In the genomic region with DNA sequence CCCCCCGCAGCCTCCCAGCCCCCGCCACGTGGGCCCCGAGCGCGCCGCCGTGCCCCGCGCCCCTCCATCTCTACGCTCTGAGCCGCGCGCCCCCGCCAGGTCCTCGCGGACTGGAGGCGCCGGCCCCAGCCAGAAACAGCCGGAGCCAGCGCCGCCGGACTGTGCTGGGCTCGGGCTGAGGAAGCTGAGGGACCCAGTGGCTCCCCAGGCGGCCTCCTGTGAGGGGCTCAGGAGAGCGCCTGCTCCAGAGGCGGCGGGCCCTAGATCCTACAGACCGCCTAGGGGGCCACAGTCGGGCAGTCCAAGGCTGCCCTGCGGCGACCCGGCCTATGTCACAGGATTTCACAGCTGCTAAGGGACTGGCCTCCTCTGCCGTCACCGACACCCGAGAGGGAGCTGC, we compare ENCODE assay signal across 11 cellular contexts.
DNase-seq lines count a peak whose midpoint lies in the region; ATAC-seq and TF ChIP-seq lines count a peak whose summit lies in the region.
"Had no signal": no experiment of that assay in that cellular context is flagged by ENCODE, and none has a peak within 500 bp of the region (broad histone marks: within the 10 kb centered on the region; RNA-seq: fewer than 3 reads in every experiment).

No MANE protein-coding gene starts in this region.

- peaks cover 7% of the 10 kb centered on the region for H3K4me1 Mint-ChIP-seq in activated CD8-positive, alpha-beta T cell treated with anti-CD3 and anti-CD28 coated beads, Interleukin-2, amount 10 ng/mL, durations not matched to agents 7 days and 5 days (ENCODE audit: low read depth)

- H3K9me3 ChIP-seq in hepatocyte (ENCODE audit: low read depth) (no peaks in the 10 kb centered on the region), Karpas-422 (ENCODE audit: low read length) (no peaks in the 10 kb centered on the region)

- no peak overlapping the region for H3K27ac ChIP-seq in hepatocyte
- H3K27ac ChIP-seq in Karpas-422 (ENCODE audit: low read length), result no peak overlapping the region

- no peak overlapping the region for H3K27ac Mint-ChIP-seq in activated CD8-positive, alpha-beta T cell treated with anti-CD3 and anti-CD28 coated beads, Interleukin-2, amount 10 ng/mL, durations not matched to agents 7 days and 5 days
- H3K27ac Mint-ChIP-seq: activated naive CD4-positive, alpha-beta T cell treated with anti-CD3 and anti-CD28 coated beads for 36 hours had no signal

- WGBS in hepatocyte (ENCODE audit: low lambda C conversion rate, missing lambda C conversion rate), result 24% methylated on average over 22 of the region's 36 CpGs

- H4K20me1 ChIP-seq in hepatocyte (ENCODE audit: insufficient read depth, poor library complexity, severe bottlenecking), result no peaks in the 10 kb centered on the region
- no peaks in the 10 kb centered on the region for H4K20me1 ChIP-seq in Karpas-422 (ENCODE audit: insufficient read depth, low read depth, low read length)

- H3K4me3 Mint-ChIP-seq in activated CD8-positive, alpha-beta T cell treated with anti-CD3 and anti-CD28 coated beads, Interleukin-2, amount 10 ng/mL, durations not matched to agents 7 days and 5 days, result no peak overlapping the region
- H3K4me3 Mint-ChIP-seq: activated naive CD4-positive, alpha-beta T cell treated with anti-CD3 and anti-CD28 coated beads for 36 hours had no signal

- H3K36me3 ChIP-seq in hepatocyte (replicated peaks; ENCODE audit: insufficient read depth, low read depth) (no peaks in the 10 kb centered on the region), Karpas-422 (ENCODE audit: insufficient read depth, low read length) (no peaks in the 10 kb centered on the region)

- TF ChIP-seq CTCF in hepatocyte (IDR thresholded peaks at IDR 0.05; ENCODE audit: poor library complexity), result no peak
- no peak for TF ChIP-seq CTCF in GM10248 (IDR thresholded peaks at IDR 0.05; ENCODE audit: control extremely low read depth, extremely low read depth, low read depth, missing control alignments)

- H3K4me3 ChIP-seq in hepatocyte, result no peak overlapping the region
- H3K4me3 ChIP-seq in Karpas-422 (ENCODE audit: low read length), result no peak overlapping the region

- H3K4me2 ChIP-seq in hepatocyte (peak overlapping the region; percentile 78), Karpas-422 (ENCODE audit: low read depth, low read length, poor library complexity, severe bottlenecking) (no peak overlapping the region)

- CTCF ChIA-PET in activated CD8-positive, alpha-beta T cell treated with anti-CD3 and anti-CD28 coated beads, Interleukin-2, amount 10 ng/mL, durations not matched to agents 7 days and 5 days (lab: Charles Lee), result interaction anchor here (0.8 to 2.4 kb wide), 2 partner anchors 37 to 59 kb away, joined by 3 to 7 read pairs; no protein-coding TSS in a partner anchor
- CTCF ChIA-PET in GM10248 (lab: Yijun Ruan, JAX), result interaction anchor here (1.0 to 1.1 kb wide), 3 partner anchors 26 to 116 kb away, joined by 3 to 4 read pairs (median 3); no protein-coding TSS in a partner anchor

- H3K79me2 ChIP-seq in hepatocyte (no peaks in the 10 kb centered on the region), Karpas-422 (ENCODE audit: low read length) (no peaks in the 10 kb centered on the region)

- H3K36me3 Mint-ChIP-seq in activated CD8-positive, alpha-beta T cell treated with anti-CD3 and anti-CD28 coated beads, Interleukin-2, amount 10 ng/mL, durations not matched to agents 7 days and 5 days (ENCODE audit: low read depth), result no peaks in the 10 kb centered on the region

- peak; percentile 30 for ATAC-seq in activated CD8-positive, alpha-beta T cell treated with anti-CD3 and anti-CD28 coated beads, Interleukin-2, amount 10 ng/mL, durations not matched to agents 7 days and 5 days
- ATAC-seq in GM19351 (IDR thresholded peaks at IDR 0.05; ENCODE audit: unreplicated experiment), result no peak

- no peaks in the 10 kb centered on the region for H3K9me3 Mint-ChIP-seq in activated CD8-positive, alpha-beta T cell treated with anti-CD3 and anti-CD28 coated beads, Interleukin-2, amount 10 ng/mL, durations not matched to agents 7 days and 5 days (ENCODE audit: insufficient read depth)
- H3K9me3 Mint-ChIP-seq: activated naive CD4-positive, alpha-beta T cell treated with anti-CD3 and anti-CD28 coated beads for 36 hours had no signal

- peak overlapping the region; percentile 60 for H2AFZ ChIP-seq in hepatocyte
- no peak overlapping the region for H2AFZ ChIP-seq in Karpas-422 (ENCODE audit: low read length)

- no peak overlapping the region for H3K9ac ChIP-seq in Karpas-422 (ENCODE audit: low read length)

- POLR2A ChIA-PET in activated CD8-positive, alpha-beta T cell treated with anti-CD3 and anti-CD28 coated beads, Interleukin-2, amount 10 ng/mL, durations not matched to agents 7 days and 5 days (lab: Charles Lee), result no interaction called here
- POLR2A ChIA-PET in GM10248 (lab: Yijun Ruan, JAX), result interaction anchor here (0.6 to 0.7 kb wide), 2 partner anchors 26 to 94 kb away, joined by 3 read pairs; partner anchors contain the start of gene ATF3

- peak; percentile 36 for DNase-seq in GM03348 (ENCODE audit: low spot score)
- DNase-seq in activated CD8-positive, alpha-beta T cell treated with anti-CD3 and anti-CD28 coated beads, Interleukin-2, amount 10 ng/mL, durations not matched to agents 7 days and 5 days, result no peak
- DNase-seq in hepatocyte (ENCODE audit: low spot score), result peak; percentile 53
- peak; percentile 62 for DNase-seq in retina
- no peak for DNase-seq in GM10248 (ENCODE audit: extremely low spot score)
- DNase-seq in Karpas-422, result no peak
- no peak for DNase-seq in activated CD4-positive, alpha-beta T cell treated with anti-CD3 and anti-CD28 coated beads for 1 hour
- DNase-seq: activated CD4-positive, CD25-positive, alpha-beta regulatory T cell; hippocampal formation had no signal

- H3K9me2 ChIP-seq in hepatocyte (replicated peaks; ENCODE audit: insufficient read depth) (no peaks in the 10 kb centered on the region), Karpas-422 (replicated peaks; ENCODE audit: insufficient read depth, low read length) (no peaks in the 10 kb centered on the region)

- H3K27me3 ChIP-seq in hepatocyte, result peaks cover 26% of the 10 kb centered on the region
- H3K27me3 ChIP-seq in Karpas-422 (ENCODE audit: low read length), result no peaks in the 10 kb centered on the region

- H3K4me1 ChIP-seq in hepatocyte (ENCODE audit: insufficient read depth) (peaks cover 14% of the 10 kb centered on the region), Karpas-422 (ENCODE audit: low read length) (no peaks in the 10 kb centered on the region)

- peaks cover 54% of the 10 kb centered on the region for H3K27me3 Mint-ChIP-seq in activated CD8-positive, alpha-beta T cell treated with anti-CD3 and anti-CD28 coated beads, Interleukin-2, amount 10 ng/mL, durations not matched to agents 7 days and 5 days (ENCODE audit: low read depth)

Comparison
In these comparisons a context has a peak if more than half of its experiments do, and no peak if none do; other contexts are left out.
1. DNase-seq: peak in GM03348 (single experiment), hepatocyte (single experiment) and retina (single experiment); none in activated CD8-positive, alpha-beta T cell treated with anti-CD3 and anti-CD28 coated beads, Interleukin-2, amount 10 ng/mL, durations not matched to agents 7 days and 5 days (single experiment), GM10248 (single experiment), Karpas-422 (single experiment) and activated CD4-positive, alpha-beta T cell treated with anti-CD3 and anti-CD28 coated beads for 1 hour (single experiment).